In genomic region chr5:22998775-22999174, GRCh38 we compare ENCODE assay signal across 20 cellular contexts.
"Had no signal": no experiment of that assay in that cellular context is flagged by ENCODE, and none has a peak within 500 bp of the region (broad histone marks: within the 10 kb centered on the region; RNA-seq: fewer than 3 reads in every experiment).

No MANE protein-coding gene starts in this region.

- H3K4me1 ChIP-seq: breast epithelium had no signal

- H3K4me3 Mint-ChIP-seq: activated CD8-positive, alpha-beta T cell treated with anti-CD3 and anti-CD28 coated beads, Interleukin-2, amount 10 ng/mL, durations not matched to agents 7 days and 5 days; activated naive CD4-positive, alpha-beta T cell treated with anti-CD3 and anti-CD28 coated beads, Interleukin-2, amount 50 U/mL, for 24 hours; T-helper 1 cell treated with Interleukin-12 subunit alpha and Interleukin-12 subunit beta and Interleukin-4 antibody, amounts not matched to agents 30 μg/mL and 1 μg/mL, for 36 hours had no signal

- DNase-seq: activated CD4-positive, alpha-beta T cell treated with anti-CD3 and anti-CD28 coated beads for 4 hours; activated CD4-positive, alpha-beta T cell treated with anti-CD3 and anti-CD28 coated beads, Interleukin-2, amount 50 U/mL, for 4 hours; activated CD8-positive, alpha-beta memory T cell treated with anti-CD3 and anti-CD28 coated beads, Interleukin-2, amount 50 U/mL, for 48 hours; activated CD8-positive, alpha-beta T cell treated with anti-CD3 and anti-CD28 coated beads, Interleukin-2, amount 10 ng/mL, durations not matched to agents 7 days and 5 days; activated T-cell treated with anti-CD3 and anti-CD28 coated beads, Interleukin-2, amount 50 U/mL, for 1 hour; aorta; caudate nucleus; NCI-H1092; NCI-H1694; NCI-H2029; NCI-H2107; NCI-H2171 treated with DMSO at 0.1 percent for 48 hours; NCI-H226; NCI-H510A treated with DMSO at 0.1 percent for 48 hours; PC-3; SHP77 had no signal

- H3K9me3 ChIP-seq: breast epithelium had no signal

- H3K27ac Mint-ChIP-seq: activated CD8-positive, alpha-beta T cell treated with anti-CD3 and anti-CD28 coated beads, Interleukin-2, amount 10 ng/mL, durations not matched to agents 7 days and 5 days; activated naive CD4-positive, alpha-beta T cell treated with anti-CD3 and anti-CD28 coated beads, Interleukin-2, amount 50 U/mL, for 24 hours; T-helper 1 cell treated with Interleukin-12 subunit alpha and Interleukin-12 subunit beta and Interleukin-4 antibody, amounts not matched to agents 30 μg/mL and 1 μg/mL, for 36 hours had no signal

- H3K27me3 Mint-ChIP-seq: activated naive CD4-positive, alpha-beta T cell treated with anti-CD3 and anti-CD28 coated beads, Interleukin-2, amount 50 U/mL, for 24 hours had no signal

- H3K27ac ChIP-seq: breast epithelium had no signal

- H3K27me3 ChIP-seq: breast epithelium had no signal

- H3K4me3 ChIP-seq: breast epithelium had no signal

- H3K4me1 Mint-ChIP-seq: activated naive CD4-positive, alpha-beta T cell treated with anti-CD3 and anti-CD28 coated beads, Interleukin-2, amount 50 U/mL, for 24 hours had no signal

- H3K36me3 ChIP-seq: breast epithelium had no signal

- H3K36me3 Mint-ChIP-seq: activated naive CD4-positive, alpha-beta T cell treated with anti-CD3 and anti-CD28 coated beads, Interleukin-2, amount 50 U/mL, for 24 hours had no signal

- ATAC-seq: activated CD4-positive, CD25-positive, alpha-beta regulatory T cell treated with anti-CD3 and anti-CD28 coated beads, Interleukin-2, amount 50 U/mL, for 24 hours; activated CD8-positive, alpha-beta T cell treated with anti-CD3 and anti-CD28 coated beads, Interleukin-2, amount 10 ng/mL, durations not matched to agents 7 days and 5 days; PC-3 had no signal
